In the genomic region with DNA sequence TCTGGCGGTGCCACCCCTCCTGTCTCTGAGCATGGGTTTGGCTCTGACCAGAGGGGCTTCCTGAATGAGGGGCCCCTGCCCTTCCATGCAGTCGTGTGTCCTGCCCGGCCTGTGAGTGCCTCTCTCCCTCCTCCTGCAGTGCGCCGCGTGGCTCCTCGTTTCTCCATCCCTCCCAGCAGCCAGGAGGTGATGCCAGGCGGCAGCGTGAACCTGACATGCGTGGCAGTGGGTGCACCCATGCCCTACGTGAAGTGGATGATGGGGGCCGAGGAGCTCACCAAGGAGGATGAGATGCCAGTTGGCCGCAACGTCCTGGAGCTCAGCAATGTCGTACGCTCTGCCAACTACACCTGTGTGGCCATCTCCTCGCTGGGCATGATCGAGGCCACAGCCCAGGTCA, we compare ENCODE assay signal across 7 cellular contexts. TPM values are rescaled to one million over a fixed set of nuclear protein-coding genes. Genes with fewer than 3 reads are reported as not detected.
"Had no signal": no experiment of that assay in that cellular context is flagged by ENCODE, and none has a peak within 500 bp of the region (broad histone marks: within the 10 kb centered on the region; RNA-seq: fewer than 3 reads in every experiment).

No MANE protein-coding gene starts in this region.

- H3K4me2 ChIP-seq: GM23338 had no signal

- DNase-seq: H9, HCEC 1CT had no signal

- FAIRE-seq: H1, H54, HTR-8/SVneo had no signal

- ATAC-seq: GM23338 had no signal

- H2AFZ ChIP-seq: GM23338 had no signal

- H3K4me3 ChIP-seq: GM23338 had no signal

RNA-seq across cellular contexts. Expression of gene PTPRF, which starts 57.9 kb away (rescaled TPM):
- polyA plus RNA-seq: IgD-negative memory B cell had no signal
